8 cellular contexts compared by ENCODE assay signal in genomic region chr5:178163772-178164735, GRCh38. TPM values are rescaled to one million over a fixed set of nuclear protein-coding genes. Genes with fewer than 3 reads are reported as not detected.
DNase-seq lines count a peak whose midpoint lies in the region; ATAC-seq and TF ChIP-seq lines count a peak whose summit lies in the region.

No MANE protein-coding gene starts in this region.

- H3K4me1 Mint-ChIP-seq in naive thymus-derived CD4-positive, alpha-beta T cell, result peaks cover 0 to 10% (median 8%) of the 10 kb centered on the region in 7 donors
- peaks cover 11% of the 10 kb centered on the region for H3K4me1 Mint-ChIP-seq in stimulated activated effector memory CD8-positive, alpha-beta T cell treated with anti-CD3 and anti-CD28 coated beads, Interleukin-12 subunit alpha, Interleukin-12 subunit beta, amount 100 ng/mL, for 72 hours

- TF ChIP-seq POLR2A in esophagus muscularis mucosa (IDR thresholded peaks at IDR 0.05; ENCODE audit: low read depth), result no peak

- CTCF ChIA-PET in naive thymus-derived CD4-positive, alpha-beta T cell (lab: Charles Lee), result interaction anchor here (0.8 to 2.6 kb wide), 4 partner anchors 20 to 89 kb away, joined by 3 to 15 read pairs (median 4); no protein-coding TSS in a partner anchor

- no peaks in the 10 kb centered on the region for H3K36me3 Mint-ChIP-seq in naive thymus-derived CD4-positive, alpha-beta T cell
- H3K36me3 Mint-ChIP-seq in stimulated activated effector memory CD8-positive, alpha-beta T cell treated with anti-CD3 and anti-CD28 coated beads, Interleukin-12 subunit alpha, Interleukin-12 subunit beta, amount 100 ng/mL, for 72 hours, result no peaks in the 10 kb centered on the region

- peak; percentile 98 to 100 (median 98) for TF ChIP-seq CTCF in esophagus muscularis mucosa (IDR thresholded peaks at IDR 0.05)

- intact Hi-C loops in esophagus muscularis mucosa (cut with DNase I), result loop anchor here (1.0 kb wide), 1 partner anchor 88 kb away; no protein-coding TSS in a partner anchor
- intact Hi-C loops in naive thymus-derived CD4-positive, alpha-beta T cell (cut with micrococcal nuclease), result loop anchor here (1.0 kb wide), 4 partner anchors 10 to 88 kb away; no protein-coding TSS in a partner anchor

- peak overlapping the region in 3 of 4 donors; percentile 20 to 50 (median 25) for H3K4me3 ChIP-seq in esophagus muscularis mucosa
- H3K4me3 ChIP-seq in naive thymus-derived CD4-positive, alpha-beta T cell (ENCODE audit: low read length), result no peak overlapping the region

- no peaks in the 10 kb centered on the region for H3K9me3 ChIP-seq in esophagus muscularis mucosa
- H3K9me3 ChIP-seq in naive thymus-derived CD4-positive, alpha-beta T cell (ENCODE audit: control insufficient read depth in 2 of 3, low read length in 3 of 3), result no peaks in the 10 kb centered on the region

- peaks cover 7 to 10% (median 9%) of the 10 kb centered on the region in 4 donors for H3K4me1 ChIP-seq in esophagus muscularis mucosa
- peaks cover 0 to 3% of the 10 kb centered on the region in 2 donors for H3K4me1 ChIP-seq in naive thymus-derived CD4-positive, alpha-beta T cell (ENCODE audit: control insufficient read depth in 2 of 2, insufficient read depth in 2 of 2, low read length in 2 of 2)

- no peaks in the 10 kb centered on the region for H3K36me3 ChIP-seq in esophagus muscularis mucosa
- no peaks in the 10 kb centered on the region for H3K36me3 ChIP-seq in naive thymus-derived CD4-positive, alpha-beta T cell (ENCODE audit: control insufficient read depth in 2 of 3, insufficient read depth in 3 of 3, low read length in 3 of 3)

- H3K4me3 Mint-ChIP-seq in naive thymus-derived CD4-positive, alpha-beta T cell, result peak overlapping the region in 6 of 10 donors; percentile 27 to 69 (median 55)
- peak overlapping the region; percentile 39 for H3K4me3 Mint-ChIP-seq in stimulated activated effector memory CD8-positive, alpha-beta T cell treated with anti-CD3 and anti-CD28 coated beads, Interleukin-12 subunit alpha, Interleukin-12 subunit beta, amount 100 ng/mL, for 72 hours

- peaks cover 0 to 56% (median 4%) of the 10 kb centered on the region in 4 donors for H3K27me3 ChIP-seq in esophagus muscularis mucosa
- no peaks in the 10 kb centered on the region for H3K27me3 ChIP-seq in naive thymus-derived CD4-positive, alpha-beta T cell (ENCODE audit: control insufficient read depth in 2 of 2, insufficient read depth in 2 of 2, low read length in 2 of 2)

- H3K27me3 Mint-ChIP-seq in naive thymus-derived CD4-positive, alpha-beta T cell, result peaks cover 0 to 30% (median 9%) of the 10 kb centered on the region in 5 donors

- no peak overlapping the region for H3K27ac ChIP-seq in esophagus muscularis mucosa (replicated peaks in 1 of 4)
- no peak overlapping the region for H3K27ac ChIP-seq in naive thymus-derived CD4-positive, alpha-beta T cell (ENCODE audit: low read depth, low read length)

- H3K27ac Mint-ChIP-seq in naive thymus-derived CD4-positive, alpha-beta T cell, result no peak overlapping the region
- peak overlapping the region; percentile 24 for H3K27ac Mint-ChIP-seq in stimulated activated effector memory CD8-positive, alpha-beta T cell treated with anti-CD3 and anti-CD28 coated beads, Interleukin-12 subunit alpha, Interleukin-12 subunit beta, amount 100 ng/mL, for 72 hours

- 7% methylated on average over 25 of the region's 33 CpGs for WGBS in esophagus muscularis mucosa

- ATAC-seq in GM21576 (IDR thresholded peaks at IDR 0.05; ENCODE audit: unreplicated experiment), result peak; percentile 91
- peak; percentile 100 for ATAC-seq in naive thymus-derived CD4-positive, alpha-beta T cell
- peak; percentile 98 for ATAC-seq in stimulated activated effector memory CD8-positive, alpha-beta T cell treated with anti-CD3 and anti-CD28 coated beads, Interleukin-12 subunit alpha, Interleukin-12 subunit beta, amount 100 ng/mL, for 72 hours

- POLR2A ChIA-PET in naive thymus-derived CD4-positive, alpha-beta T cell (lab: Charles Lee), result interaction anchor here (0.6 to 1.6 kb wide), 3 partner anchors 17 to 76 kb away, joined by 3 to 5 read pairs (median 4); no protein-coding TSS in a partner anchor

- H3K9me3 Mint-ChIP-seq in naive thymus-derived CD4-positive, alpha-beta T cell, result no peaks in the 10 kb centered on the region
- H3K9me3 Mint-ChIP-seq in stimulated activated effector memory CD8-positive, alpha-beta T cell treated with anti-CD3 and anti-CD28 coated beads, Interleukin-12 subunit alpha, Interleukin-12 subunit beta, amount 100 ng/mL, for 72 hours, result no peaks in the 10 kb centered on the region

- DNase-seq in DMS153 treated with DMSO at 0.1 percent for 48 hours (lab: John Stamatoyannopoulos, UW; ENCODE audit: unreplicated experiment) (peak; percentile 60), KG1 (lab: John Stamatoyannopoulos, UW) (peak; percentile 91), OCI-M2 (lab: John Stamatoyannopoulos, UW; ENCODE audit: unreplicated experiment) (peak; percentile 58), activated T-cell treated with anti-CD3 and anti-CD28 coated beads for 4 hours (peak; percentile 95), esophagus muscularis mucosa (ENCODE audit: extremely low spot score) (peak; percentile 93)
- DNase-seq in naive thymus-derived CD4-positive, alpha-beta T cell, result peak; percentile 79 to 98 (median 92)
- DNase-seq in stimulated activated effector memory CD8-positive, alpha-beta T cell treated with anti-CD3 and anti-CD28 coated beads, Interleukin-12 subunit alpha, Interleukin-12 subunit beta, amount 100 ng/mL, for 72 hours (ENCODE audit: low spot score in 2 of 2), result peak; percentile 98

- no peak for TF ChIP-seq EP300 in esophagus muscularis mucosa (IDR thresholded peaks at IDR 0.05)

RNA-seq across cellular contexts. Expression of gene NHP2, which starts 10.4 kb away (rescaled TPM):
- total RNA-seq in esophagus muscularis mucosa, result 100 to 1,000 TPM; 109 to 215 (median 162) TPM
- 100 to 1,000 TPM in 1 of 5 experiments, 10 to 100 TPM in 4; 50.5 to 149 (median 70.5) TPM for total RNA-seq in naive thymus-derived CD4-positive, alpha-beta T cell
- polyA plus RNA-seq in naive thymus-derived CD4-positive, alpha-beta T cell, result 100 to 1,000 TPM; 226 to 231 TPM

RNA-seq across cellular contexts. Expression of gene GMCL2, which starts 23.1 kb away (rescaled TPM):
- not detected for total RNA-seq in esophagus muscularis mucosa
- total RNA-seq in naive thymus-derived CD4-positive, alpha-beta T cell, result not detected
- polyA plus RNA-seq in naive thymus-derived CD4-positive, alpha-beta T cell, result not detected

RNA-seq across cellular contexts. Expression of gene RMND5B, which starts 33.2 kb away (rescaled TPM):
- 10 to 100 TPM; 43.2 to 53.9 (median 45.4) TPM for total RNA-seq in esophagus muscularis mucosa
- 10 to 100 TPM; 21.0 to 42.7 (median 23.3) TPM for total RNA-seq in naive thymus-derived CD4-positive, alpha-beta T cell
- polyA plus RNA-seq in naive thymus-derived CD4-positive, alpha-beta T cell, result 10 to 100 TPM; 41.8 to 56.8 TPM

RNA-seq across cellular contexts. Expression of gene HNRNPAB, which starts 40.3 kb away (rescaled TPM):
- total RNA-seq in esophagus muscularis mucosa, result 100 to 1,000 TPM in 3 of 4 donors, 10 to 100 TPM in 1; 98.4 to 135 (median 104) TPM
- total RNA-seq in naive thymus-derived CD4-positive, alpha-beta T cell, result 100 to 1,000 TPM in 1 of 5 experiments, 10 to 100 TPM in 4; 68.9 to 197 (median 82.6) TPM
- polyA plus RNA-seq in naive thymus-derived CD4-positive, alpha-beta T cell, result 10 to 100 TPM; 40.6 to 62.4 TPM

RNA-seq across cellular contexts. Expression of gene N4BP3, which starts 50.7 kb away (rescaled TPM):
- total RNA-seq in esophagus muscularis mucosa, result 1 to 10 TPM; 1.7 to 4.3 (median 2.2) TPM
- total RNA-seq in naive thymus-derived CD4-positive, alpha-beta T cell, result 1 to 10 TPM in 3 of 5 experiments, under 1 TPM in 2; 0.79 to 3.5 (median 2.1) TPM
- polyA plus RNA-seq in naive thymus-derived CD4-positive, alpha-beta T cell, result 1 to 10 TPM in 1 of 2 donors, under 1 TPM in 1; 0.19 to 1.1 TPM
